In the genomic region with DNA sequence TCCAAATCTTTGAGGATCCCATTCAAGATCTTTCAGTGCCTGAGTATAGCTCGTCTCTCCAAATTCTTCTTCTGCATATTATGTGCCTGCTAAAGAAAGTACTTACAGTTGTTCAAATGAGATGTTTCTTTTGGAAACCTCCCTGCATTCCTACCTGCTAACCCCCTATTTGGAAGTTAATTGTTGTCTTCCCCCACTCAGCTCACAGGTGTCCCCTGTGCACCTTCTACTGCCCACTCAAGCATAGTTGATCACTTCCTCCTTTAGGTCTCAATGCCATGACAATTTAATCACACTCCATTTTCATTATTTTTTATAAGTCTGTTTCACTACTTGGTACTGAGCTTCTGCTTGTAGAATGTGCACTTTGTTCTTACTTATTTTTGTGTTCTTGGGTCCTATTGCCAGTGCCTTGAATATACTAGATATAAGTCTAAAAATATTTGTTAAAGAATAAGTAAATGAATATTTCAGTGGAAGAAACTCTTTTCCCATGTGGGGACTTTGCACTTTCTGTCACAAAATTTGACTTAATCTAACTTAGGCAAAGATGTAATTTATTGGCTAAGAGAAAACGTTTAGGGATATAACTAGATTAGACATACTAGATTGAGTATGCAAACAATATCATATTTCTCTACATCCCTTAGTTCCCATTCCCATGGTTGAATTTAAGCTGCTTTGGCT, we compare ENCODE assay signal across 10 cellular contexts. TPM values are rescaled to one million over a fixed set of nuclear protein-coding genes. Genes with fewer than 3 reads are reported as not detected.
DNase-seq lines count a peak whose midpoint lies in the region; ATAC-seq and TF ChIP-seq lines count a peak whose summit lies in the region.
"Had no signal": no experiment of that assay in that cellular context is flagged by ENCODE, and none has a peak within 500 bp of the region (broad histone marks: within the 10 kb centered on the region; RNA-seq: fewer than 3 reads in every experiment).

No MANE protein-coding gene starts in this region.

- H3K27me3 Mint-ChIP-seq in IgD-negative memory B cell (no peaks in the 10 kb centered on the region), memory B cell (no peaks in the 10 kb centered on the region)

- H3K4me1 Mint-ChIP-seq in IgD-negative memory B cell (peaks cover 57 to 74% (median 59%) of the 10 kb centered on the region in 3 donors), memory B cell (peaks cover 60% of the 10 kb centered on the region)
- H3K4me1 Mint-ChIP-seq: brain had no signal

- H3K9me3 Mint-ChIP-seq in IgD-negative memory B cell (peaks cover 0 to 4% (median 0%) of the 10 kb centered on the region in 3 donors), memory B cell (peaks cover 5% of the 10 kb centered on the region)
- H3K9me3 Mint-ChIP-seq: brain had no signal

- H3K27ac Mint-ChIP-seq in IgD-negative memory B cell (peak overlapping the region; percentile 81 to 99 (median 86)), memory B cell (peak overlapping the region; percentile 91)
- H3K27ac Mint-ChIP-seq: brain had no signal

- no peak for TF ChIP-seq CTCF in GM10266 (IDR thresholded peaks at IDR 0.05; ENCODE audit: control insufficient read depth, insufficient read depth, low read depth, missing control alignments)

- peak; percentile 30 for ATAC-seq in GM18502 (IDR thresholded peaks at IDR 0.05; ENCODE audit: poor library complexity, unreplicated experiment)
- peak; percentile 26 for ATAC-seq in GM21529 (IDR thresholded peaks at IDR 0.05; ENCODE audit: unreplicated experiment)
- ATAC-seq in memory B cell (ENCODE audit: low read depth), result peak; percentile 57

- H3K36me3 Mint-ChIP-seq in IgD-negative memory B cell (no peaks in the 10 kb centered on the region), memory B cell (peaks cover 4% of the 10 kb centered on the region)
- H3K36me3 Mint-ChIP-seq: brain had no signal

- H3K4me3 Mint-ChIP-seq in IgD-negative memory B cell (peak overlapping the region; percentile 70 to 94 (median 78)), memory B cell (peak overlapping the region; percentile 83)
- H3K4me3 Mint-ChIP-seq: brain had no signal

- peak in 1 of 2 donors; percentile 53 for DNase-seq in memory B cell (ENCODE audit: low spot score in 2 of 2)
- no peak for DNase-seq in stimulated activated CD4-positive, alpha-beta T cell treated with anti-CD3 and anti-CD28 coated beads, Interleukin-1b, Interleukin-23, amount 100 ng/mL, for 48 hours
- no peak for DNase-seq in GM10266 (ENCODE audit: extremely low spot score)
- no peak for DNase-seq in HUDEP-2 (lab: John Stamatoyannopoulos, UW; ENCODE audit: unreplicated experiment in 76 of 76)
- no peak for DNase-seq in NCI-H2081 (lab: John Stamatoyannopoulos, UW)
- DNase-seq: stimulated activated naive CD4-positive, alpha-beta T cell treated with Interleukin-2 at 50 U/mL for 16 hours had no signal

RNA-seq across cellular contexts. Expression of a gene that starts 16.2 kb away (rescaled TPM):
- 744 TPM for polyA plus RNA-seq in IgD-negative memory B cell
